In genomic region chr22:50205781-50206569, GRCh38 we compare ENCODE assay signal across 11 cellular contexts. TPM values are rescaled to one million over a fixed set of nuclear protein-coding genes. Genes with fewer than 3 reads are reported as not detected.
DNase-seq lines count a peak whose midpoint lies in the region; ATAC-seq and TF ChIP-seq lines count a peak whose summit lies in the region.
"Had no signal": no experiment of that assay in that cellular context is flagged by ENCODE, and none has a peak within 500 bp of the region (broad histone marks: within the 10 kb centered on the region; RNA-seq: fewer than 3 reads in every experiment).

No MANE protein-coding gene starts in this region.

- no peak for DNase-seq in activated naive CD8-positive, alpha-beta T cell treated with anti-CD3 and anti-CD28 coated beads for 36 hours
- no peak for DNase-seq in activated naive CD8-positive, alpha-beta T cell treated with anti-CD3 and anti-CD28 coated beads, Interleukin-2, amount 50 U/mL, for 24 hours
- DNase-seq in esophagus muscularis mucosa (ENCODE audit: extremely low spot score) (no peak), neuronal stem cell (ENCODE audit: low spot score) (no peak), vagina (ENCODE audit: extremely low spot score in 2 of 2) (no peak), breast epithelium (ENCODE audit: low spot score in 2 of 2) (no peak)
- DNase-seq: activated CD4-positive, alpha-beta T cell treated with anti-CD3 and anti-CD28 coated beads for 4 hours; activated CD8-positive, alpha-beta memory T cell treated with anti-CD3 and anti-CD28 coated beads, Interleukin-2, amount 10 ng/mL, durations not matched to agents 7 days and 5 days; foreskin keratinocyte; NCI-H1105 treated with DMSO at 0.1 percent for 48 hours had no signal

- H2BK120ac ChIP-seq in neuronal stem cell (ENCODE audit: low read depth, low read length), result no peak overlapping the region

- H4K91ac ChIP-seq in neuronal stem cell (ENCODE audit: low read depth, low read length, poor library complexity), result no peak overlapping the region

- H2BK15ac ChIP-seq in neuronal stem cell (ENCODE audit: low read length), result no peak overlapping the region

- no peak overlapping the region for H2BK5ac ChIP-seq in neuronal stem cell (ENCODE audit: low read length)

- peak overlapping the region; percentile 11 for H2BK12ac ChIP-seq in neuronal stem cell (ENCODE audit: low read length)

- H3K36me3 ChIP-seq in esophagus muscularis mucosa, result peaks cover 12 to 57% (median 54%) of the 10 kb centered on the region in 4 donors
- peaks cover 24 to 63% of the 10 kb centered on the region in 2 donors for H3K36me3 ChIP-seq in neuronal stem cell (replicated peaks in 1 of 2; ENCODE audit: control insufficient read depth in 2 of 2, insufficient read depth in 2 of 2, low read length in 2 of 2)
- H3K36me3 ChIP-seq in vagina, result peaks cover 0 to 31% of the 10 kb centered on the region in 2 donors
- H3K36me3 ChIP-seq in breast epithelium, result no peaks in the 10 kb centered on the region

- intact Hi-C loops in esophagus muscularis mucosa (cut with DNase I), result no loop called here
- intact Hi-C loops in vagina (cut with DNase I), result no loop called here
- intact Hi-C loops in breast epithelium (cut with DNase I; ENCODE audit: low total_unique reads), result loop anchor here (10.0 kb wide), 1 partner anchor 51 kb away; no protein-coding TSS in a partner anchor

- H3K79me1 ChIP-seq in neuronal stem cell (ENCODE audit: low read depth, low read length), result peaks cover 16% of the 10 kb centered on the region

- no peak for TF ChIP-seq EP300 in esophagus muscularis mucosa (IDR thresholded peaks at IDR 0.05)

- no peaks in the 10 kb centered on the region for H3K9me3 Mint-ChIP-seq in activated naive CD8-positive, alpha-beta T cell treated with anti-CD3 and anti-CD28 coated beads for 36 hours
- no peaks in the 10 kb centered on the region for H3K9me3 Mint-ChIP-seq in activated naive CD8-positive, alpha-beta T cell treated with anti-CD3 and anti-CD28 coated beads, Interleukin-2, amount 50 U/mL, for 24 hours
- H3K9me3 Mint-ChIP-seq: activated T-helper 2 cell treated with anti-CD3 and anti-CD28 coated beads, Interferon-gamma antibody, Interleukin-2, Interleukin-4, amounts not matched to agents 10 μg/mL and 5 μg/mL and 100 μg/mL, durations not matched to agents 14 hours and 24 hours and 36 hours had no signal

- no peaks in the 10 kb centered on the region for H3K27me3 ChIP-seq in esophagus muscularis mucosa
- H3K27me3 ChIP-seq in neuronal stem cell (ENCODE audit: control insufficient read depth in 3 of 3, insufficient read depth in 3 of 3, low read depth in 1 of 3, low read length in 3 of 3), result no peaks in the 10 kb centered on the region
- no peaks in the 10 kb centered on the region for H3K27me3 ChIP-seq in vagina
- H3K27me3 ChIP-seq in breast epithelium, result no peaks in the 10 kb centered on the region
- H3K27me3 ChIP-seq: foreskin keratinocyte had no signal

- TF ChIP-seq POLR2A in esophagus muscularis mucosa (IDR thresholded peaks at IDR 0.05; ENCODE audit: low read depth), result no peak
- TF ChIP-seq POLR2A in vagina (IDR thresholded peaks at IDR 0.05), result no peak
- no peak for TF ChIP-seq POLR2A in breast epithelium (IDR thresholded peaks at IDR 0.05)

- H3K4me1 Mint-ChIP-seq in activated naive CD8-positive, alpha-beta T cell treated with anti-CD3 and anti-CD28 coated beads for 36 hours, result peaks cover 27% of the 10 kb centered on the region
- H3K4me1 Mint-ChIP-seq in activated naive CD8-positive, alpha-beta T cell treated with anti-CD3 and anti-CD28 coated beads, Interleukin-2, amount 50 U/mL, for 24 hours, result peaks cover 25% of the 10 kb centered on the region

- H3K27me3 Mint-ChIP-seq in activated naive CD8-positive, alpha-beta T cell treated with anti-CD3 and anti-CD28 coated beads for 36 hours, result no peaks in the 10 kb centered on the region
- no peaks in the 10 kb centered on the region for H3K27me3 Mint-ChIP-seq in activated naive CD8-positive, alpha-beta T cell treated with anti-CD3 and anti-CD28 coated beads, Interleukin-2, amount 50 U/mL, for 24 hours
- H3K27me3 Mint-ChIP-seq: activated CD8-positive, alpha-beta memory T cell treated with anti-CD3 and anti-CD28 coated beads, Interleukin-2, amount 10 ng/mL, durations not matched to agents 7 days and 5 days had no signal

- H3K4me1 ChIP-seq in esophagus muscularis mucosa (peaks cover 28 to 65% (median 53%) of the 10 kb centered on the region in 4 donors), neuronal stem cell (ENCODE audit: control insufficient read depth in 2 of 2, insufficient read depth in 1 of 2, low read depth in 1 of 2, low read length in 2 of 2) (peaks cover 7 to 16% of the 10 kb centered on the region in 2 donors), vagina (peaks cover 56% of the 10 kb centered on the region), breast epithelium (no peaks in the 10 kb centered on the region)

- TF ChIP-seq CTCF in esophagus muscularis mucosa (IDR thresholded peaks at IDR 0.05) (no peak), vagina (IDR thresholded peaks at IDR 0.05) (no peak), breast epithelium (IDR thresholded peaks at IDR 0.05) (no peak)

- peak overlapping the region; percentile 70 for H3K9ac ChIP-seq in neuronal stem cell (ENCODE audit: low read depth, low read length, poor library complexity)

- no peak overlapping the region for H4K8ac ChIP-seq in neuronal stem cell (ENCODE audit: low read depth, low read length)

- H3K18ac ChIP-seq in neuronal stem cell (ENCODE audit: low read length), result no peak overlapping the region

- H3K4me3 ChIP-seq in esophagus muscularis mucosa (no peak overlapping the region), neuronal stem cell (ENCODE audit: low read length in 2 of 2) (peak overlapping the region in 1 of 2 donors; percentile 1), vagina (no peak overlapping the region), breast epithelium (no peak overlapping the region)

- no peak for ATAC-seq in activated naive CD8-positive, alpha-beta T cell treated with anti-CD3 and anti-CD28 coated beads, Interleukin-2, amount 50 U/mL, for 24 hours
- ATAC-seq: activated CD8-positive, alpha-beta memory T cell treated with anti-CD3 and anti-CD28 coated beads, Interleukin-2, amount 10 ng/mL, durations not matched to agents 7 days and 5 days; foreskin keratinocyte had no signal

- peak overlapping the region; percentile 14 for H3K4ac ChIP-seq in neuronal stem cell (ENCODE audit: low read length)

- no peak overlapping the region for H2AFZ ChIP-seq in neuronal stem cell (ENCODE audit: low read length)

- WGBS in esophagus muscularis mucosa, result 90% methylated on average over 31 of the region's 45 CpGs
- WGBS in neuronal stem cell (ENCODE audit: extremely low coverage in 2 of 2, insufficient read length in 2 of 2, insufficient replicate concordance in 1 of 2), 2 donors, result no CpG with 5 or more reads among the region's 45 CpGs

- no peak overlapping the region for H3K4me3 Mint-ChIP-seq in activated naive CD8-positive, alpha-beta T cell treated with anti-CD3 and anti-CD28 coated beads for 36 hours
- no peak overlapping the region for H3K4me3 Mint-ChIP-seq in activated naive CD8-positive, alpha-beta T cell treated with anti-CD3 and anti-CD28 coated beads, Interleukin-2, amount 50 U/mL, for 24 hours
- H3K4me3 Mint-ChIP-seq: activated CD8-positive, alpha-beta memory T cell treated with anti-CD3 and anti-CD28 coated beads, Interleukin-2, amount 10 ng/mL, durations not matched to agents 7 days and 5 days had no signal

- no peak overlapping the region for H3K4me2 ChIP-seq in neuronal stem cell (ENCODE audit: insufficient read depth, low read length, poor library complexity, severe bottlenecking)

- H3K27ac ChIP-seq in esophagus muscularis mucosa (replicated peaks in 1 of 4), result peak overlapping the region; percentile 1 to 59 (median 50)
- H3K27ac ChIP-seq in neuronal stem cell (replicated peaks; ENCODE audit: low read length), result no peak overlapping the region
- no peak overlapping the region for H3K27ac ChIP-seq in vagina
- H3K27ac ChIP-seq in breast epithelium, result peak overlapping the region in 1 of 2 donors; percentile 3
- H3K27ac ChIP-seq: foreskin keratinocyte had no signal

- peaks cover 18% of the 10 kb centered on the region for H3K36me3 Mint-ChIP-seq in activated naive CD8-positive, alpha-beta T cell treated with anti-CD3 and anti-CD28 coated beads for 36 hours
- H3K36me3 Mint-ChIP-seq in activated naive CD8-positive, alpha-beta T cell treated with anti-CD3 and anti-CD28 coated beads, Interleukin-2, amount 50 U/mL, for 24 hours (ENCODE audit: low read depth), result peaks cover 12% of the 10 kb centered on the region

- H3K9me3 ChIP-seq in esophagus muscularis mucosa (no peaks in the 10 kb centered on the region), neuronal stem cell (replicated peaks in 1 of 2; ENCODE audit: control insufficient read depth in 2 of 2, insufficient read depth in 1 of 2, low read depth in 1 of 2, low read length in 2 of 2) (peaks cover 0 to 14% of the 10 kb centered on the region in 2 donors), vagina (no peaks in the 10 kb centered on the region), breast epithelium (no peaks in the 10 kb centered on the region)

- peak overlapping the region; percentile 90 for H3K14ac ChIP-seq in neuronal stem cell (ENCODE audit: low read length)

- H2AK5ac ChIP-seq in neuronal stem cell (ENCODE audit: low read depth, low read length), result no peak overlapping the region

- peak overlapping the region; percentile 42 for H3K27ac Mint-ChIP-seq in activated naive CD8-positive, alpha-beta T cell treated with anti-CD3 and anti-CD28 coated beads for 36 hours
- H3K27ac Mint-ChIP-seq in activated naive CD8-positive, alpha-beta T cell treated with anti-CD3 and anti-CD28 coated beads, Interleukin-2, amount 50 U/mL, for 24 hours, result no peak overlapping the region
- H3K27ac Mint-ChIP-seq: activated CD8-positive, alpha-beta memory T cell treated with anti-CD3 and anti-CD28 coated beads, Interleukin-2, amount 10 ng/mL, durations not matched to agents 7 days and 5 days; activated T-helper 2 cell treated with anti-CD3 and anti-CD28 coated beads, Interferon-gamma antibody, Interleukin-2, Interleukin-4, amounts not matched to agents 10 μg/mL and 5 μg/mL and 100 μg/mL, durations not matched to agents 14 hours and 24 hours and 36 hours had no signal

- H3K23ac ChIP-seq in neuronal stem cell (ENCODE audit: low read depth, low read length, poor library complexity), result peak overlapping the region; percentile 43

RNA-seq across cellular contexts. Expression of gene SELENOO, which starts 5.2 kb away (rescaled TPM):
- 10 to 100 TPM; 20.0 to 20.9 TPM for total RNA-seq in activated naive CD8-positive, alpha-beta T cell treated with anti-CD3 and anti-CD28 coated beads for 36 hours
- total RNA-seq in esophagus muscularis mucosa (10 to 100 TPM; 22.4 to 41.0 (median 23.0) TPM), vagina (39.0 TPM), breast epithelium (10 to 100 TPM; 24.3 to 32.3 (median 31.8) TPM)
- 11.5 TPM for polyA plus RNA-seq in neuronal stem cell (2013, experiment 1 of 2)
- 11.4 TPM for polyA plus RNA-seq in neuronal stem cell (2013, experiment 2 of 2)

RNA-seq across cellular contexts. Expression of gene TRABD, which starts 20.3 kb away (rescaled TPM):
- 10 to 100 TPM; 77.8 to 79.4 TPM for total RNA-seq in activated naive CD8-positive, alpha-beta T cell treated with anti-CD3 and anti-CD28 coated beads for 36 hours
- 10 to 100 TPM; 18.3 to 31.0 (median 22.3) TPM for total RNA-seq in esophagus muscularis mucosa
- polyA plus RNA-seq in neuronal stem cell (2013, experiment 1 of 2), result 34.5 TPM
- 33.8 TPM for polyA plus RNA-seq in neuronal stem cell (2013, experiment 2 of 2)
- total RNA-seq in vagina, result 40.3 TPM
- total RNA-seq in breast epithelium, result 10 to 100 TPM; 17.3 to 35.7 (median 28.2) TPM

RNA-seq across cellular contexts. Expression of gene PANX2, which starts 35.4 kb away (rescaled TPM):
- total RNA-seq in activated naive CD8-positive, alpha-beta T cell treated with anti-CD3 and anti-CD28 coated beads for 36 hours, result 1 to 10 TPM in 1 of 2 experiments, under 1 TPM in 1; 0.66 to 1.0 TPM
- total RNA-seq in esophagus muscularis mucosa (1 to 10 TPM in 1 of 4 donors, under 1 TPM in 3; 0.33 to 1.0 (median 0.56) TPM), vagina (4.2 TPM), breast epithelium (1 to 10 TPM in 2 of 3 donors, under 1 TPM in 1; 0.64 to 2.0 (median 1.8) TPM)
- 3.0 TPM for polyA plus RNA-seq in neuronal stem cell (2013, experiment 1 of 2)
- polyA plus RNA-seq in neuronal stem cell (2013, experiment 2 of 2), result 3.1 TPM

RNA-seq across cellular contexts. Expression of gene TUBGCP6, which starts 38.8 kb away (rescaled TPM):
- total RNA-seq in activated naive CD8-positive, alpha-beta T cell treated with anti-CD3 and anti-CD28 coated beads for 36 hours, result 10 to 100 TPM; 38.7 to 41.7 TPM
- total RNA-seq in esophagus muscularis mucosa (10 to 100 TPM; 20.2 to 38.0 (median 30.0) TPM), vagina (45.4 TPM), breast epithelium (10 to 100 TPM; 34.2 to 66.2 (median 59.6) TPM)
- 12.1 TPM for polyA plus RNA-seq in neuronal stem cell (2013, experiment 1 of 2)
- polyA plus RNA-seq in neuronal stem cell (2013, experiment 2 of 2), result 12.1 TPM

RNA-seq across cellular contexts. Expression of gene HDAC10, which starts 45.1 kb away (rescaled TPM):
- total RNA-seq in activated naive CD8-positive, alpha-beta T cell treated with anti-CD3 and anti-CD28 coated beads for 36 hours, result 10 to 100 TPM; 37.3 to 42.3 TPM
- total RNA-seq in esophagus muscularis mucosa (10 to 100 TPM; 10.2 to 19.5 (median 17.4) TPM), vagina (29.2 TPM), breast epithelium (10 to 100 TPM; 22.9 to 35.7 (median 29.4) TPM)
- polyA plus RNA-seq in neuronal stem cell (2013, experiment 1 of 2), result 20.1 TPM
- polyA plus RNA-seq in neuronal stem cell (2013, experiment 2 of 2), result 18.8 TPM

Comparison
In these comparisons a context has a peak if more than half of its experiments do, and no peak if none do; other contexts are left out.
1. H3K27ac ChIP-seq: peak in esophagus muscularis mucosa (4 of 4); none in neuronal stem cell (single experiment) and vagina (single experiment).